ENCODE assay signal across 17 cellular contexts in the genomic region with DNA sequence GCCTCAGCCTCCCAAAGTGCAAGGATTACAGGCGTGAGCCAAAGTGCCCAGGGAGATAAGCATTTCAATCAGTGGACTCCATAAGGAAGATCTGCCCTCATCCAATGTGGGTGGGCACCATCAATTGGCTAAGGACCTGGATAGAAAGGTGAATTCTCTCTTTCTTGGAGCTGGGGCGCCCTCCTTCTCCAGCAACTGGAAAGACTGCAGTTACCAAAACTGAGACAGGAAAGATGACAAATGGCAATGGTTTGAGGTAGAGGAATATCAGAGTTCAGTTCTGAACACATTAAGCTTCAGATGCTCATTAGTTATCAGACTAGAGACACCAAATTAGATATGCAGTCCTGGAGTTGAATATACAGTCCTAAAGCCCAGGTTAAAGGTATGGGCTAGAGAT. TPM values are rescaled to one million over a fixed set of nuclear protein-coding genes. Genes with fewer than 3 reads are reported as not detected.
DNase-seq lines count a peak whose midpoint lies in the region; ATAC-seq, FAIRE-seq and TF ChIP-seq lines count a peak whose summit lies in the region.
"Had no signal": no experiment of that assay in that cellular context is flagged by ENCODE, and none has a peak within 500 bp of the region (broad histone marks: within the 10 kb centered on the region; RNA-seq: fewer than 3 reads in every experiment).

No MANE protein-coding gene starts in this region.

- no peaks in the 10 kb centered on the region for H3K9me3 Mint-ChIP-seq in activated naive CD4-positive, alpha-beta T cell treated with anti-CD3 and anti-CD28 coated beads for 36 hours
- H3K9me3 Mint-ChIP-seq in GM23338 = no peaks in the 10 kb centered on the region
- H3K9me3 Mint-ChIP-seq: activated T-helper 2 cell treated with anti-CD3 and anti-CD28 coated beads, Interferon-gamma antibody, Interleukin-2, Interleukin-4, amounts not matched to agents 10 μg/mL and 5 μg/mL and 100 μg/mL, durations not matched to agents 14 hours and 24 hours and 36 hours had no signal

- no peaks in the 10 kb centered on the region for H3K27me3 Mint-ChIP-seq in activated naive CD4-positive, alpha-beta T cell treated with anti-CD3 and anti-CD28 coated beads for 36 hours (ENCODE audit: low read depth)
- H3K27me3 Mint-ChIP-seq in GM23338 (ENCODE audit: insufficient read depth, low read depth, poor library complexity) = no peaks in the 10 kb centered on the region
- no peaks in the 10 kb centered on the region for H3K27me3 Mint-ChIP-seq in T-helper 17 cell

- CTCF ChIA-PET in activated naive CD4-positive, alpha-beta T cell treated with anti-CD3 and anti-CD28 coated beads for 36 hours (lab: Charles Lee) = interaction anchor here (0.6 to 3.9 kb wide), 5 partner anchors 10 to 509 kb away, joined by 3 to 17 read pairs (median 3); a partner anchor contains a TSS
- CTCF ChIA-PET in PC-9 (lab: Charles Lee) = no interaction called here

- H4K20me1 ChIP-seq in GM23338 (replicated peaks; ENCODE audit: insufficient read depth) = no peaks in the 10 kb centered on the region
- no peaks in the 10 kb centered on the region for H4K20me1 ChIP-seq in keratinocyte (ENCODE audit: control insufficient read depth, extremely low read depth, insufficient read depth, low read length)
- H4K20me1 ChIP-seq in PC-9 (ENCODE audit: insufficient read depth) = no peaks in the 10 kb centered on the region

- POLR2A ChIA-PET in PC-9 (lab: Charles Lee; ENCODE audit: unreplicated experiment) = no interaction called here

- ATAC-seq in GM23338 (peak; percentile 80), T-helper 17 cell (peak; percentile 25)

- intact Hi-C loops in activated naive CD4-positive, alpha-beta T cell treated with anti-CD3 and anti-CD28 coated beads for 36 hours (cut with micrococcal nuclease) = loop anchor here (1.0 kb wide), 1 partner anchor 347 kb away; no protein-coding TSS in a partner anchor
- intact Hi-C loops in PC-9 (cut with micrococcal nuclease; ENCODE audit: unreplicated experiment) = no loop called here
- intact Hi-C loops in prostate gland (cut with DNase I) = no loop called here

- H3K79me2 ChIP-seq in GM23338 (replicated peaks; ENCODE audit: insufficient read depth) = no peaks in the 10 kb centered on the region
- peaks cover 41% of the 10 kb centered on the region for H3K79me2 ChIP-seq in keratinocyte (ENCODE audit: control insufficient read depth, insufficient read depth, low read length)
- 0 out of 2 replicates have a peak, but pooled peaks cover 3% of the 10 kb centered on the region for H3K79me2 ChIP-seq in PC-9 (ENCODE audit: low read depth)

- no peaks in the 10 kb centered on the region for H3K36me3 ChIP-seq in GM23338 (ENCODE audit: insufficient read depth)
- peaks cover 3 to 4% of the 10 kb centered on the region in 2 experiments for H3K36me3 ChIP-seq in keratinocyte (ENCODE audit: control insufficient read depth in 2 of 2, extremely low read depth in 1 of 2, insufficient read depth in 2 of 2, low read length in 2 of 2)
- H3K36me3 ChIP-seq in PC-9 (ENCODE audit: low read depth) = no peaks in the 10 kb centered on the region
- H3K36me3 ChIP-seq in effector memory CD4-positive, alpha-beta T cell (ENCODE audit: control insufficient read depth, insufficient read depth, low read length) = no peaks in the 10 kb centered on the region
- no peaks in the 10 kb centered on the region for H3K36me3 ChIP-seq in prostate gland

- H3K27ac ChIP-seq in GM23338 (ENCODE audit: low read depth) (no peak overlapping the region), keratinocyte (ENCODE audit: control insufficient read depth, insufficient read depth, low read length) (no peak overlapping the region), PC-9 (no peak overlapping the region), prostate gland (no peak overlapping the region)
- H3K27ac ChIP-seq in effector memory CD4-positive, alpha-beta T cell (ENCODE audit: insufficient read depth, low read length, poor library complexity, severe bottlenecking) = no peak overlapping the region
- H3K27ac ChIP-seq: skin epidermis had no signal

- H3K4me1 Mint-ChIP-seq in activated naive CD4-positive, alpha-beta T cell treated with anti-CD3 and anti-CD28 coated beads for 36 hours (ENCODE audit: low read depth) = peaks cover 26% of the 10 kb centered on the region
- H3K4me1 Mint-ChIP-seq in GM23338 = peaks cover under 1% of the 10 kb centered on the region
- H3K4me1 Mint-ChIP-seq in T-helper 17 cell = peaks cover 12% of the 10 kb centered on the region

- dilution Hi-C loops in keratinocyte (cut with MboI; ENCODE audit: extremely low pct_ligation_motif_present, low sequenced_read_pairs) = no loop called here

- H3K4me3 Mint-ChIP-seq in activated naive CD4-positive, alpha-beta T cell treated with anti-CD3 and anti-CD28 coated beads for 36 hours = no peak overlapping the region
- H3K4me3 Mint-ChIP-seq in GM23338 (no peak overlapping the region), T-helper 17 cell (no peak overlapping the region)

- FAIRE-seq in keratinocyte (lab: Jason Lieb, UNC) = no peak
- FAIRE-seq: astrocyte, urothelium cell line had no signal

- no peaks in the 10 kb centered on the region for H3K9me2 ChIP-seq in GM23338 (ENCODE audit: insufficient read depth)
- no peaks in the 10 kb centered on the region for H3K9me2 ChIP-seq in PC-9 (ENCODE audit: insufficient read depth)

- H3K27me3 ChIP-seq in GM23338 (ENCODE audit: insufficient read depth) (no peaks in the 10 kb centered on the region), keratinocyte (ENCODE audit: control insufficient read depth, extremely low read depth, insufficient read depth, low read length) (no peaks in the 10 kb centered on the region), PC-9 (ENCODE audit: insufficient read depth, low read depth) (no peaks in the 10 kb centered on the region), prostate gland (replicated peaks; ENCODE audit: insufficient read depth) (no peaks in the 10 kb centered on the region)
- no peaks in the 10 kb centered on the region for H3K27me3 ChIP-seq in effector memory CD4-positive, alpha-beta T cell (replicated peaks; ENCODE audit: control insufficient read depth, insufficient read depth, low read length, poor library complexity, severe bottlenecking)

- no peak overlapping the region for H3K27ac Mint-ChIP-seq in activated naive CD4-positive, alpha-beta T cell treated with anti-CD3 and anti-CD28 coated beads for 36 hours
- H3K27ac Mint-ChIP-seq in GM23338 (no peak overlapping the region), T-helper 17 cell (no peak overlapping the region)
- H3K27ac Mint-ChIP-seq: activated T-helper 2 cell treated with anti-CD3 and anti-CD28 coated beads, Interferon-gamma antibody, Interleukin-2, Interleukin-4, amounts not matched to agents 10 μg/mL and 5 μg/mL and 100 μg/mL, durations not matched to agents 14 hours and 24 hours and 36 hours had no signal

- H3F3A ChIP-seq in GM23338 (replicated peaks; ENCODE audit: low read depth) (no peaks in the 10 kb centered on the region), PC-9 (ENCODE audit: insufficient read depth, low read depth) (no peaks in the 10 kb centered on the region)

- no peaks in the 10 kb centered on the region for H3K36me3 Mint-ChIP-seq in activated naive CD4-positive, alpha-beta T cell treated with anti-CD3 and anti-CD28 coated beads for 36 hours (ENCODE audit: low read depth)
- H3K36me3 Mint-ChIP-seq in GM23338 (ENCODE audit: low read depth) (no peaks in the 10 kb centered on the region), T-helper 17 cell (ENCODE audit: low read depth) (peaks cover 2% of the 10 kb centered on the region)

- TF ChIP-seq CTCF in GM23338 (conservative IDR thresholded peaks at IDR 0.05; ENCODE audit: low read depth in 2 of 2) (peak; percentile 71 to 80), keratinocyte (optimal IDR thresholded peaks at IDR 0.05 in 1 of 3, IDR thresholded peaks at IDR 0.05 in 1 of 3, conservative IDR thresholded peaks at IDR 0.05 in 1 of 3; ENCODE audit: extremely low read depth in 1 of 3, insufficient read depth in 2 of 3, low read length in 3 of 3) (peak in 2 of 3 experiments; percentile 9 to 37), PC-9 (conservative IDR thresholded peaks at IDR 0.05) (no peak), prostate gland (IDR thresholded peaks at IDR 0.05) (no peak)

- H3K9me1 ChIP-seq in keratinocyte (ENCODE audit: control insufficient read depth, extremely low read depth, insufficient read depth, low read length) = no peaks in the 10 kb centered on the region

- no peak overlapping the region for H2AFZ ChIP-seq in GM23338
- H2AFZ ChIP-seq in keratinocyte (ENCODE audit: control insufficient read depth, low read length) = no peak overlapping the region
- no peak overlapping the region for H2AFZ ChIP-seq in PC-9

- no peaks in the 10 kb centered on the region for H3K9me3 ChIP-seq in T-helper 17 cell (ENCODE audit: control insufficient read depth, low read length, poor library complexity, severe bottlenecking)
- no peaks in the 10 kb centered on the region for H3K9me3 ChIP-seq in keratinocyte (ENCODE audit: control insufficient read depth, low read depth, low read length)
- H3K9me3 ChIP-seq in PC-9 (ENCODE audit: insufficient read depth, low read depth) = no peaks in the 10 kb centered on the region
- H3K9me3 ChIP-seq in effector memory CD4-positive, alpha-beta T cell (ENCODE audit: control insufficient read depth, low read length) = no peaks in the 10 kb centered on the region
- no peaks in the 10 kb centered on the region for H3K9me3 ChIP-seq in prostate gland

- H3K4me3 ChIP-seq in GM23338 (no peak overlapping the region), keratinocyte (ENCODE audit: control insufficient read depth in 2 of 3, extremely low read depth in 1 of 3, insufficient read depth in 2 of 3, low read depth in 1 of 3, low read length in 3 of 3) (no peak overlapping the region), PC-9 (no peak overlapping the region), prostate gland (no peak overlapping the region)
- no peak overlapping the region for H3K4me3 ChIP-seq in effector memory CD4-positive, alpha-beta T cell (ENCODE audit: insufficient read depth, low read depth, low read length, poor library complexity, severe bottlenecking)
- H3K4me3 ChIP-seq: skin epidermis had no signal

- H3K4me1 ChIP-seq in GM23338 (ENCODE audit: insufficient read depth) (no peaks in the 10 kb centered on the region), keratinocyte (ENCODE audit: control insufficient read depth, extremely low read depth, insufficient read depth, low read length) (no peaks in the 10 kb centered on the region), PC-9 (replicated peaks; ENCODE audit: insufficient read depth) (no peaks in the 10 kb centered on the region), prostate gland (replicated peaks) (no peaks in the 10 kb centered on the region)
- no peaks in the 10 kb centered on the region for H3K4me1 ChIP-seq in effector memory CD4-positive, alpha-beta T cell (ENCODE audit: control insufficient read depth, insufficient read depth, low read length, poor library complexity, severe bottlenecking)

- H3K4me2 ChIP-seq in GM23338 (no peak overlapping the region), keratinocyte (ENCODE audit: control insufficient read depth, extremely low read depth, insufficient read depth, low read depth, low read length) (no peak overlapping the region), PC-9 (no peak overlapping the region)

- 94% methylated on average over 2 of the region's 2 CpGs for WGBS in prostate gland

- BruUV-seq in PC-9 (replicated peaks; lab: Mats Ljungman, UMichigan) = no TSS peak

- peak; percentile 56 for DNase-seq in activated naive CD4-positive, alpha-beta T cell treated with anti-CD3 and anti-CD28 coated beads for 36 hours
- no peak for DNase-seq in activated naive CD4-positive, alpha-beta T cell (lab: John Stamatoyannopoulos, UW)
- peak; percentile 70 for DNase-seq in GM23338 (ENCODE audit: low spot score)
- no peak for DNase-seq in T-helper 17 cell
- no peak for DNase-seq in keratinocyte (ENCODE audit: low read depth, low spot score)
- no peak for DNase-seq in PC-9
- DNase-seq in effector memory CD4-positive, alpha-beta T cell = no peak
- no peak for DNase-seq in prostate gland (ENCODE audit: low spot score)
- DNase-seq: activated CD4-positive, alpha-beta T cell treated with anti-CD3 and anti-CD28 coated beads for 1 hour; HCEC 1CT; NCI-H1417 treated with DMSO at 0.1 percent for 48 hours; NCI-H510A treated with DMSO at 0.1 percent for 48 hours; stimulated activated naive CD4-positive, alpha-beta T cell had no signal

- TF ChIP-seq POLR2A in prostate gland (IDR thresholded peaks at IDR 0.05) = no peak

- H3K9ac ChIP-seq in keratinocyte (ENCODE audit: control insufficient read depth, extremely low read depth, insufficient read depth, low read length) = no peak overlapping the region

RNA-seq across cellular contexts. Expression of a gene that starts 10.5 kb away (rescaled TPM):
- 10 to 100 TPM; 61.7 to 62.3 TPM for total RNA-seq in activated naive CD4-positive, alpha-beta T cell treated with anti-CD3 and anti-CD28 coated beads for 36 hours
- 11.4 and 12.7 TPM in 2 replicates for total RNA-seq in GM23338 (2014; rRNA removed; shearing (Covaris generic))
- polyA plus RNA-seq in GM23338 (2016; fragmentation: Nextera tagmentation; extraction: Ambion mirVana) = 5.4 and 7.0 TPM in 2 replicates
- total RNA-seq in T-helper 17 cell = 100 to 1,000 TPM; 197 to 232 TPM
- 37.9 to 57.6 TPM (median 48.0 TPM) in 3 replicates for polyA plus RNA-seq in keratinocyte
- 26.9 TPM for polyA plus RNA-seq in keratinocyte (2011; ENCODE audit: low read depth)
- 22.0 and 37.8 TPM in 2 replicates for polyA plus RNA-seq in keratinocyte (2011; cell fraction: cytosol; rRNA removed)
- 59.1 and 72.8 TPM in 2 replicates for polyA plus RNA-seq in keratinocyte (2011; cell fraction: nucleus; rRNA removed)
- polyA plus RNA-seq in keratinocyte (2012; ENCODE audit: low replicate concordance) = 36.8 and 51.4 TPM in 2 replicates
- polyA minus RNA-seq in keratinocyte = 39.4 to 65.3 TPM (median 41.8 TPM) in 3 replicates
- polyA minus RNA-seq in keratinocyte (2011; cell fraction: cytosol; rRNA and poly(A)+ RNA removed) = 29.7 TPM
- polyA minus RNA-seq in keratinocyte (2011; cell fraction: nucleus; rRNA and poly(A)+ RNA removed) = 63.2 and 99.9 TPM in 2 replicates
- 31.2 and 36.0 TPM in 2 replicates for total RNA-seq in PC-9 (2021)
- total RNA-seq in prostate gland = 100 to 1,000 TPM; 108 to 123 TPM

RNA-seq across cellular contexts. Expression of a gene that starts 31.7 kb away (rescaled TPM):
- 1 to 10 TPM; 8.1 to 8.2 TPM for total RNA-seq in activated naive CD4-positive, alpha-beta T cell treated with anti-CD3 and anti-CD28 coated beads for 36 hours
- 7.6 TPM in 2 replicates for total RNA-seq in GM23338 (2014; rRNA removed; shearing (Covaris generic))
- polyA plus RNA-seq in GM23338 (2016; fragmentation: Nextera tagmentation; extraction: Ambion mirVana) = 33.2 and 33.8 TPM in 2 replicates
- total RNA-seq in T-helper 17 cell = 1 to 10 TPM; 4.4 to 5.3 TPM
- polyA plus RNA-seq in keratinocyte = 5.9 to 13.5 TPM (median 9.3 TPM) in 3 replicates
- polyA plus RNA-seq in keratinocyte (2011; ENCODE audit: low read depth) = 14.1 TPM
- 6.5 and 9.7 TPM in 2 replicates for polyA plus RNA-seq in keratinocyte (2011; cell fraction: cytosol; rRNA removed)
- polyA plus RNA-seq in keratinocyte (2011; cell fraction: nucleus; rRNA removed) = 7.0 and 11.7 TPM in 2 replicates
- 9.5 and 13.8 TPM in 2 replicates for polyA plus RNA-seq in keratinocyte (2012; ENCODE audit: low replicate concordance)
- polyA minus RNA-seq in keratinocyte = 0.33 to 3.1 TPM (median 0.66 TPM) in 3 replicates
- polyA minus RNA-seq in keratinocyte (2011; cell fraction: cytosol; rRNA and poly(A)+ RNA removed) = 3.6 TPM
- polyA minus RNA-seq in keratinocyte (2011; cell fraction: nucleus; rRNA and poly(A)+ RNA removed) = 1.7 and 4.0 TPM in 2 replicates
- total RNA-seq in PC-9 (2021) = 4.2 and 6.3 TPM in 2 replicates
- total RNA-seq in prostate gland = 10 to 100 TPM; 13.3 to 14.1 TPM

Comparison
In these comparisons a context has a peak if more than half of its experiments do, and no peak if none do; other contexts are left out.
1. DNase-seq: peak in activated naive CD4-positive, alpha-beta T cell treated with anti-CD3 and anti-CD28 coated beads for 36 hours (single experiment) and GM23338 (single experiment); none in activated naive CD4-positive, alpha-beta T cell (0 of 4), T-helper 17 cell (0 of 3), keratinocyte (single experiment), PC-9 (0 of 2), effector memory CD4-positive, alpha-beta T cell (0 of 3) and prostate gland (single experiment).
2. CTCF ChIP-seq: peak in GM23338 (2 of 2) and keratinocyte (2 of 3); none in PC-9 (single experiment) and prostate gland (0 of 4).